26 cellular contexts compared by ENCODE assay signal in genomic region chr1:99993468-99993845, GRCh38.
"Had no signal": no experiment of that assay in that cellular context is flagged by ENCODE, and none has a peak within 500 bp of the region (broad histone marks: within the 10 kb centered on the region; RNA-seq: fewer than 3 reads in every experiment).

No MANE protein-coding gene starts in this region.

- DNase-seq: activated CD4-positive, alpha-beta T cell treated with anti-CD3 and anti-CD28 coated beads for 48 hours; activated CD8-positive, alpha-beta memory T cell treated with anti-CD3 and anti-CD28 coated beads, Interleukin-2, amount 10 ng/mL, durations not matched to agents 7 days and 5 days; activated CD8-positive, alpha-beta T cell treated with anti-CD3 and anti-CD28 coated beads for 36 hours; activated naive CD4-positive, alpha-beta T cell; activated T-cell treated with anti-CD3 and anti-CD28 coated beads for 4 hours; adrenal gland; brain microvascular endothelial cell; caudate nucleus; effector CD4-positive, alpha-beta T cell; foreskin melanocyte; glutamatergic neuron; hippocampal formation; kidney glomerular epithelial cell; left ventricle myocardium inferior; naive thymus-derived CD4-positive, alpha-beta T cell; retina; sigmoid colon; stimulated activated CD4-positive, alpha-beta T cell treated with anti-CD3 and anti-CD28 coated beads, Interleukin-2, amount 100 ng/mL, for 48 hours; stimulated activated naive CD8-positive, alpha-beta T cell treated with anti-CD3 and anti-CD28 coated beads, Interleukin-15, Interleukin-2, amounts not matched to agents 100 U/mL and 50 U/mL, for 24 hours; T-helper 1 cell had no signal

- ATAC-seq: activated CD8-positive, alpha-beta memory T cell treated with anti-CD3 and anti-CD28 coated beads, Interleukin-2, amount 10 ng/mL, durations not matched to agents 7 days and 5 days; activated CD8-positive, alpha-beta T cell treated with anti-CD3 and anti-CD28 coated beads for 36 hours; activated T-helper 17 cell treated with anti-CD3 and anti-CD28 coated beads, Interleukin-2, amount 50 U/mL, for 72 hours; naive thymus-derived CD4-positive, alpha-beta T cell; stimulated activated naive CD8-positive, alpha-beta T cell treated with anti-CD3 and anti-CD28 coated beads, Interleukin-15, Interleukin-2, amounts not matched to agents 100 U/mL and 50 U/mL, for 24 hours had no signal

- H3K4me3 ChIP-seq: adrenal gland, ascending aorta, left ventricle myocardium inferior, sigmoid colon, smooth muscle cell had no signal

- H3K4me1 ChIP-seq: adrenal gland, ascending aorta, left ventricle myocardium inferior, sigmoid colon had no signal

- H3K4me1 Mint-ChIP-seq: activated CD8-positive, alpha-beta memory T cell treated with anti-CD3 and anti-CD28 coated beads, Interleukin-2, amount 10 ng/mL, durations not matched to agents 7 days and 5 days; activated T-helper 17 cell treated with anti-CD3 and anti-CD28 coated beads, Interleukin-2, amount 50 U/mL, for 72 hours had no signal

- H3K27me3 Mint-ChIP-seq: activated CD8-positive, alpha-beta memory T cell treated with anti-CD3 and anti-CD28 coated beads, Interleukin-2, amount 10 ng/mL, durations not matched to agents 7 days and 5 days; activated CD8-positive, alpha-beta T cell treated with anti-CD3 and anti-CD28 coated beads for 36 hours; activated naive CD8-positive, alpha-beta T cell; activated T-helper 17 cell treated with anti-CD3 and anti-CD28 coated beads, Interleukin-2, amount 50 U/mL, for 72 hours; dendritic cell treated with granulocyte-macrophage colony-stimulating factor and Interleukin-4, amounts not matched to agents 40 ng/mL and 50 ng/mL, for 4 days; naive thymus-derived CD4-positive, alpha-beta T cell; progenitor cell of endocrine pancreas had no signal

- H3K27me3 ChIP-seq: adrenal gland, ascending aorta, brain microvascular endothelial cell, sigmoid colon had no signal

- H3K27ac Mint-ChIP-seq: activated CD8-positive, alpha-beta memory T cell treated with anti-CD3 and anti-CD28 coated beads, Interleukin-2, amount 10 ng/mL, durations not matched to agents 7 days and 5 days; activated CD8-positive, alpha-beta T cell treated with anti-CD3 and anti-CD28 coated beads for 36 hours; activated naive CD8-positive, alpha-beta T cell; activated T-helper 17 cell treated with anti-CD3 and anti-CD28 coated beads, Interleukin-2, amount 50 U/mL, for 72 hours; dendritic cell treated with granulocyte-macrophage colony-stimulating factor and Interleukin-4, amounts not matched to agents 40 ng/mL and 50 ng/mL, for 4 days; naive thymus-derived CD4-positive, alpha-beta T cell; progenitor cell of endocrine pancreas had no signal

- H3K4me2 ChIP-seq: smooth muscle cell had no signal

- H3K4me3 Mint-ChIP-seq: activated CD8-positive, alpha-beta memory T cell treated with anti-CD3 and anti-CD28 coated beads, Interleukin-2, amount 10 ng/mL, durations not matched to agents 7 days and 5 days; activated CD8-positive, alpha-beta T cell treated with anti-CD3 and anti-CD28 coated beads for 36 hours; activated naive CD8-positive, alpha-beta T cell; activated T-helper 17 cell treated with anti-CD3 and anti-CD28 coated beads, Interleukin-2, amount 50 U/mL, for 72 hours; dendritic cell treated with granulocyte-macrophage colony-stimulating factor and Interleukin-4, amounts not matched to agents 40 ng/mL and 50 ng/mL, for 4 days; naive thymus-derived CD4-positive, alpha-beta T cell had no signal

- H3K36me3 ChIP-seq: adrenal gland, brain microvascular endothelial cell had no signal

- H3K9me3 ChIP-seq: adrenal gland had no signal

- H3K9me3 Mint-ChIP-seq: activated T-helper 17 cell treated with anti-CD3 and anti-CD28 coated beads, Interleukin-2, amount 50 U/mL, for 72 hours had no signal

- H3K27ac ChIP-seq: adrenal gland, ascending aorta, brain microvascular endothelial cell, left ventricle myocardium inferior, sigmoid colon had no signal
